In the genomic region with DNA sequence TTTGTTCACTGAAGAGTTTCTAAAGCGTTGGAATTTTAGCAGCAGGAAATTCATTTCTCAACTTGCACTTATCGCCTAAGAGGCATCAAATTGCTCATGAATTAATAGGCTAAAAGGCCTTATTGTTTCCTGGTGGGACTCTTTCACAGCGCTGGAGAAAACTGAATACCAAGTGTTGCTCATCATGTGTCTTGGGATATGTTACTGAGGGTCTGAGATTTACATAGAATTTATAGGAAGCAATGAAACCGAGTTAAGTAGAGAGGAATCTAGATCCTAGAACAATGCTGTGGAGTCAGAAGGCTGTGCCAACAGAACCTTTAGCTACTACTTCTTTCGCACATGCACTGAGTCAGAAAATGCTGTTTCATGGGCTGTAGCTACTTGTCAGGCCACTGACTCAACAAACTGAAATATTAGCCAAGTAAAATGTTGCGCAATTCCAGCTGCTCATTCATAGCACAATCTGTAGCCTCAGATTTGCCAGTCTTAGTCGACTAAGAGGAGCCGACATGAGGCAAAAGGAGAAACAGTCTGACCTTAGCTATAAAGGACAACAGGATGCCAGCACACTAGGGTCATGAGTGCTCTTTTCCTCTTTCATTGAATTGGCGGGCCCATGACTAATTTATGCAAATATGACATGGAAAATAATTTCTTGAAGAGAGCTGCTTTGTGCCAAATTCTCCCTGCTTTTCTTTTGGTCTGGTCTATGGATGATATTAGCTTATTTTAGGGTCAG, we compare ENCODE assay signal across 8 cellular contexts. TPM values are rescaled to one million over a fixed set of nuclear protein-coding genes. Genes with fewer than 3 reads are reported as not detected.
DNase-seq lines count a peak whose midpoint lies in the region; ATAC-seq and TF ChIP-seq lines count a peak whose summit lies in the region.

No MANE protein-coding gene starts in this region.

- H3K27me3 ChIP-seq in MM.1S (replicated peaks; ENCODE audit: insufficient read depth, low read length) = no peaks in the 10 kb centered on the region

- no peaks in the 10 kb centered on the region for H3F3A ChIP-seq in MM.1S (ENCODE audit: insufficient read depth, low read length)

- no peak overlapping the region for H2AFZ ChIP-seq in MM.1S (ENCODE audit: low read length)

- no peak overlapping the region for H3K27ac ChIP-seq in MM.1S (ENCODE audit: low read length)

- H3K36me3 ChIP-seq in MM.1S (replicated peaks; ENCODE audit: insufficient read depth, low read length) = no peaks in the 10 kb centered on the region

- no peak overlapping the region for H3K4me3 ChIP-seq in MM.1S (ENCODE audit: low read length)

- DNase-seq in Ammon's horn (ENCODE audit: low spot score) (peak; percentile 64), SK-MEL-5 (ENCODE audit: low read depth, low spot score) (peak; percentile 96), fibroblast of the conjunctiva (ENCODE audit: low read depth) (peak; percentile 100), pons (ENCODE audit: low spot score) (peak; percentile 31), MM.1S (no peak), GM19240 (ENCODE audit: insufficient read length, low spot score) (no peak)

- no peaks in the 10 kb centered on the region for H3K4me1 ChIP-seq in MM.1S (ENCODE audit: low read length)

- no peak overlapping the region for H3K4me2 ChIP-seq in MM.1S (ENCODE audit: low read depth, low read length)

- H4K20me1 ChIP-seq in MM.1S (ENCODE audit: insufficient read depth, low read length) = no peaks in the 10 kb centered on the region

- no peaks in the 10 kb centered on the region for H3K9me2 ChIP-seq in MM.1S (replicated peaks; ENCODE audit: insufficient read depth, low read length)

- TF ChIP-seq CTCF in MM.1S (IDR thresholded peaks at IDR 0.05; ENCODE audit: low read length) = no peak

- no peaks in the 10 kb centered on the region for H3K79me2 ChIP-seq in MM.1S (ENCODE audit: low read length)

- no peaks in the 10 kb centered on the region for H3K9me3 ChIP-seq in MM.1S (replicated peaks; ENCODE audit: insufficient read depth, low read length)

- ATAC-seq in HG03378 (IDR thresholded peaks at IDR 0.05; ENCODE audit: unreplicated experiment) (peak; percentile 47), GM21576 (IDR thresholded peaks at IDR 0.05; ENCODE audit: unreplicated experiment) (no peak)

- in situ Hi-C loops in SK-MEL-5 (cut with HindIII; ENCODE audit: low pct_unique_long_range_greater_than_20kb, low sequenced_read_pairs) = no loop called here

- H3K9ac ChIP-seq in MM.1S (ENCODE audit: low read length) = no peak overlapping the region

RNA-seq across cellular contexts. Expression of a gene that starts 35.9 kb away (rescaled TPM):
- 11.5 and 14.8 TPM in 2 replicates for total RNA-seq in SK-MEL-5 (2014; rRNA removed; shearing (Covaris generic))
- 15.1 and 22.7 TPM in 2 replicates for polyA plus RNA-seq in SK-MEL-5 (2015; cell fraction: cytosol; rRNA removed)
- polyA plus RNA-seq in SK-MEL-5 (2015; cell fraction: nucleus; rRNA removed) = 14.1 and 15.5 TPM in 2 replicates

Comparison
In these comparisons a context has a peak if more than half of its experiments do, and no peak if none do; other contexts are left out.
1. DNase-seq: peak in Ammon's horn (single experiment), SK-MEL-5 (single experiment), fibroblast of the conjunctiva (single experiment) and pons (single experiment); none in MM.1S (single experiment) and GM19240 (single experiment).